14 cellular contexts compared by ENCODE assay signal in genomic region chr7:50832744-50833143, GRCh38. TPM values are rescaled to one million over a fixed set of nuclear protein-coding genes. Genes with fewer than 3 reads are reported as not detected.
A peak's percentile ranks its signal among the peaks of the same experiment; 100 is the strongest.
DNase-seq lines count a peak whose midpoint lies in the region; ATAC-seq, FAIRE-seq and TF ChIP-seq lines count a peak whose summit lies in the region.
"Had no signal": no experiment of that assay in that cellular context is flagged by ENCODE, and none has a peak within 500 bp of the region (broad histone marks: within the 10 kb centered on the region; RNA-seq: fewer than 3 reads in every experiment).

No MANE protein-coding gene starts in this region.

- no peak overlapping the region for H3K27ac ChIP-seq in DND-41 (ENCODE audit: low read length)
- no peak overlapping the region for H3K27ac ChIP-seq in IMR-90 (ENCODE audit: insufficient read depth, low read length)
- no peak overlapping the region for H3K27ac ChIP-seq in keratinocyte (ENCODE audit: control insufficient read depth, insufficient read depth, low read length)
- H3K27ac ChIP-seq in left ventricle myocardium inferior (replicated peaks) = no peak overlapping the region
- H3K27ac ChIP-seq: skin epidermis, stomach had no signal

- H3K4me1 ChIP-seq in DND-41 (ENCODE audit: insufficient read depth, low read length) (no peaks in the 10 kb centered on the region), IMR-90 (ENCODE audit: control insufficient read depth, insufficient read depth, low read length) (peaks cover 7% of the 10 kb centered on the region), keratinocyte (ENCODE audit: control insufficient read depth, extremely low read depth, insufficient read depth, low read length) (peaks cover 9% of the 10 kb centered on the region), left ventricle myocardium inferior (no peaks in the 10 kb centered on the region)
- H3K4me1 ChIP-seq: stomach had no signal

- DNase-seq in DND-41 (no peak), IMR-90 (peak; percentile 89), keratinocyte (ENCODE audit: low read depth, low spot score) (peak; percentile 13), left ventricle myocardium inferior (no peak), NCI-H146 treated with DMSO at 0.1 percent for 48 hours (lab: John Stamatoyannopoulos, UW; ENCODE audit: unreplicated experiment) (no peak)
- peak; percentile 60 to 72 for DNase-seq in activated T-cell treated with anti-CD3 and anti-CD28 coated beads, Interleukin-2, amount 50 U/mL, for 72 hours
- DNase-seq: DMS 273 treated with DMSO at 0.1 percent for 48 hours, NCI-H1092, stomach had no signal

- no TSS peak for BruUV-seq in IMR-90 (replicated peaks; lab: Mats Ljungman, UMichigan)

- H3K4me3 ChIP-seq in DND-41 (ENCODE audit: low read depth in 1 of 2, low read length in 2 of 2) = no peak overlapping the region
- no peak overlapping the region for H3K4me3 ChIP-seq in IMR-90 (ENCODE audit: insufficient read depth, low read depth, low read length)
- H3K4me3 ChIP-seq in keratinocyte (ENCODE audit: control insufficient read depth in 2 of 3, extremely low read depth in 1 of 3, insufficient read depth in 2 of 3, low read depth in 1 of 3, low read length in 3 of 3) = no peak overlapping the region
- no peak overlapping the region for H3K4me3 ChIP-seq in left ventricle myocardium inferior
- H3K4me3 ChIP-seq: skin epidermis, stomach had no signal

- no peak overlapping the region for H2BK20ac ChIP-seq in IMR-90 (ENCODE audit: low read depth, low read length)

- in situ Hi-C loops in IMR-90 (cut with MboI; ENCODE audit: low sequenced_read_pairs) = no loop called here

- H3K14ac ChIP-seq in IMR-90 (replicated peaks; ENCODE audit: low read depth, low read length) = no peak overlapping the region

- no peaks in the 10 kb centered on the region for H3K79me1 ChIP-seq in IMR-90 (ENCODE audit: low read depth in 1 of 2, low read length in 2 of 2)

- intact Hi-C loops in IMR-90 (cut with micrococcal nuclease) (no loop called here), left ventricle myocardium inferior (cut with micrococcal nuclease) (no loop called here)

- H2BK15ac ChIP-seq in IMR-90 (ENCODE audit: low read depth, low read length) = no peak overlapping the region

- peak overlapping the region; percentile 7 to 60 for H3K4me3 Mint-ChIP-seq in activated T-cell treated with anti-CD3 and anti-CD28 coated beads, Interleukin-2, amount 50 U/mL, for 72 hours
- H3K4me3 Mint-ChIP-seq: activated naive CD4-positive, alpha-beta T cell treated with anti-CD3 and anti-CD28 coated beads, Interleukin-2, amount 50 U/mL, for 24 hours had no signal

- no peak overlapping the region for H3K18ac ChIP-seq in IMR-90 (ENCODE audit: low read depth, low read length)

- no peak for TF ChIP-seq POLR2A in IMR-90 (IDR thresholded peaks at IDR 0.05; ENCODE audit: low read depth, low read length)

- peaks cover 10% of the 10 kb centered on the region for H3K9me1 ChIP-seq in IMR-90 (ENCODE audit: insufficient read depth, low read length)
- H3K9me1 ChIP-seq in keratinocyte (ENCODE audit: control insufficient read depth, extremely low read depth, insufficient read depth, low read length) = no peaks in the 10 kb centered on the region

- H2AK9ac ChIP-seq in IMR-90 (replicated peaks; ENCODE audit: low read depth, low read length, poor library complexity) = no peak overlapping the region

- H2AFZ ChIP-seq in DND-41 (ENCODE audit: low read depth, low read length) (no peak overlapping the region), IMR-90 (replicated peaks; ENCODE audit: low read length, poor library complexity) (no peak overlapping the region), keratinocyte (ENCODE audit: control insufficient read depth, low read length) (no peak overlapping the region)

- H3K36me3 Mint-ChIP-seq in activated T-cell treated with anti-CD3 and anti-CD28 coated beads, Interleukin-2, amount 50 U/mL, for 72 hours (ENCODE audit: insufficient read depth in 2 of 2) = peaks cover 0 to 3% of the 10 kb centered on the region in 2 donors
- H3K36me3 Mint-ChIP-seq: activated naive CD4-positive, alpha-beta T cell treated with anti-CD3 and anti-CD28 coated beads, Interleukin-2, amount 50 U/mL, for 24 hours had no signal

- no peak overlapping the region for H3K23ac ChIP-seq in IMR-90 (ENCODE audit: low read depth, low read length)

- dilution Hi-C loops in IMR-90 (cut with HindIII; ENCODE audit: low sequenced_read_pairs, unreplicated experiment) = no loop called here
- dilution Hi-C loops in keratinocyte (cut with MboI; ENCODE audit: extremely low pct_ligation_motif_present, low sequenced_read_pairs) = no loop called here

- H2AK5ac ChIP-seq in IMR-90 (ENCODE audit: low read depth, low read length) = no peak overlapping the region

- POLR2A ChIA-PET in IMR-90 (lab: Charles Lee; ENCODE audit: unreplicated experiment) = no interaction called here

- H3K56ac ChIP-seq in IMR-90 (ENCODE audit: extremely low read depth, insufficient read depth, low read length) = no peak overlapping the region

- no peak overlapping the region for H3K4ac ChIP-seq in IMR-90 (ENCODE audit: low read depth, low read length)

- H2BK5ac ChIP-seq in IMR-90 (ENCODE audit: low read depth, low read length, poor library complexity, severe bottlenecking) = no peak overlapping the region

- H3K4me2 ChIP-seq in DND-41 (ENCODE audit: insufficient read depth, low read length) (no peak overlapping the region), IMR-90 (ENCODE audit: low read depth, low read length) (peak overlapping the region; percentile 42; the same call in 1 of the 2 replicates), keratinocyte (ENCODE audit: control insufficient read depth, extremely low read depth, insufficient read depth, low read depth, low read length) (no peak overlapping the region)

- WGBS in IMR-90 (ENCODE audit: extremely low coverage in 2 of 2, insufficient read length in 1 of 2), 2 experiments = no CpG with 5 or more reads among the region's 3 CpGs

- TF ChIP-seq RAD21 in IMR-90 (IDR thresholded peaks at IDR 0.05; ENCODE audit: low read length) = no peak

- ATAC-seq in DND-41 (ENCODE audit: insufficient read depth, low read depth) (peak; percentile 35; the same call in 1 of the 3 replicates), IMR-90 (ENCODE audit: low read depth) (peak; percentile 90), GM18502 (IDR thresholded peaks at IDR 0.05; ENCODE audit: poor library complexity, unreplicated experiment) (no peak), HG03196 (IDR thresholded peaks at IDR 0.05; ENCODE audit: unreplicated experiment) (no peak)
- ATAC-seq in activated T-cell treated with anti-CD3 and anti-CD28 coated beads, Interleukin-2, amount 50 U/mL, for 72 hours (replicated peaks in 1 of 2) = peak; percentile 94 to 95

- H3K27me3 ChIP-seq in DND-41 (ENCODE audit: insufficient read depth, low read length, poor library complexity) (no peaks in the 10 kb centered on the region), IMR-90 (ENCODE audit: control insufficient read depth, insufficient read depth, low read length) (peaks cover 21% of the 10 kb centered on the region), keratinocyte (ENCODE audit: control insufficient read depth, extremely low read depth, insufficient read depth, low read length) (peaks cover 30% of the 10 kb centered on the region), left ventricle myocardium inferior (ENCODE audit: low read depth) (no peaks in the 10 kb centered on the region)
- H3K27me3 ChIP-seq: stomach had no signal

- peak overlapping the region; percentile 26 for H3K27ac Mint-ChIP-seq in activated T-cell treated with anti-CD3 and anti-CD28 coated beads, Interleukin-2, amount 50 U/mL, for 72 hours
- H3K27ac Mint-ChIP-seq: activated naive CD4-positive, alpha-beta T cell treated with anti-CD3 and anti-CD28 coated beads, Interleukin-2, amount 50 U/mL, for 24 hours had no signal

- TF ChIP-seq CTCF in DND-41 (IDR thresholded peaks at IDR 0.05; ENCODE audit: borderline replicate concordance, extremely low read depth, low read length, poor library complexity, severe bottlenecking) = no peak
- TF ChIP-seq CTCF in IMR-90 (conservative IDR thresholded peaks at IDR 0.05; ENCODE audit: low read depth, low read length) = no peak
- TF ChIP-seq CTCF in keratinocyte (optimal IDR thresholded peaks at IDR 0.05 in 1 of 3, IDR thresholded peaks at IDR 0.05 in 1 of 3, conservative IDR thresholded peaks at IDR 0.05 in 1 of 3; ENCODE audit: extremely low read depth in 1 of 3, insufficient read depth in 2 of 3, low read length in 3 of 3) = no peak
- TF ChIP-seq CTCF in left ventricle myocardium inferior (IDR thresholded peaks at IDR 0.05; ENCODE audit: borderline replicate concordance) = no peak

- peak; percentile 59 for FAIRE-seq in keratinocyte (lab: Jason Lieb, UNC)
- FAIRE-seq: GM18507 had no signal

- CTCF ChIA-PET in IMR-90 (lab: Yijun Ruan, JAX) = no interaction called here

- peaks cover 77% of the 10 kb centered on the region for H3K27me3 Mint-ChIP-seq in activated T-cell treated with anti-CD3 and anti-CD28 coated beads, Interleukin-2, amount 50 U/mL, for 72 hours (ENCODE audit: low read depth)

- H4K20me1 ChIP-seq in DND-41 (ENCODE audit: insufficient read depth, low read length) (no peaks in the 10 kb centered on the region), IMR-90 (ENCODE audit: insufficient read depth, low read length) (peaks cover 13% of the 10 kb centered on the region), keratinocyte (ENCODE audit: control insufficient read depth, extremely low read depth, insufficient read depth, low read length) (no peaks in the 10 kb centered on the region)

- peaks cover 0 to 3% of the 10 kb centered on the region in 2 donors for H3K9me3 Mint-ChIP-seq in activated T-cell treated with anti-CD3 and anti-CD28 coated beads, Interleukin-2, amount 50 U/mL, for 72 hours
- H3K9me3 Mint-ChIP-seq: activated naive CD4-positive, alpha-beta T cell treated with anti-CD3 and anti-CD28 coated beads, Interleukin-2, amount 50 U/mL, for 24 hours had no signal

- no peak overlapping the region for H4K8ac ChIP-seq in IMR-90 (ENCODE audit: low read depth in 2 of 2, low read length in 2 of 2)

- no peak overlapping the region for H4K91ac ChIP-seq in IMR-90 (ENCODE audit: insufficient read depth, low read depth, low read length)

- no peak overlapping the region for H4K5ac ChIP-seq in IMR-90 (ENCODE audit: low read depth, low read length)

- H3K79me2 ChIP-seq in DND-41 (ENCODE audit: insufficient read depth, low read length) (no peaks in the 10 kb centered on the region), keratinocyte (ENCODE audit: control insufficient read depth, insufficient read depth, low read length) (no peaks in the 10 kb centered on the region)

- H2BK120ac ChIP-seq in IMR-90 (ENCODE audit: low read depth, low read length) = no peak overlapping the region

- H3K4me1 Mint-ChIP-seq in activated T-cell treated with anti-CD3 and anti-CD28 coated beads, Interleukin-2, amount 50 U/mL, for 72 hours (ENCODE audit: low read depth) = peaks cover 32% of the 10 kb centered on the region
- H3K4me1 Mint-ChIP-seq: activated naive CD4-positive, alpha-beta T cell treated with anti-CD3 and anti-CD28 coated beads, Interleukin-2, amount 50 U/mL, for 24 hours had no signal

- H3K36me3 ChIP-seq in DND-41 (ENCODE audit: insufficient read depth, low read length) = no peaks in the 10 kb centered on the region
- H3K36me3 ChIP-seq in IMR-90 (ENCODE audit: control insufficient read depth, insufficient read depth, low read length) = no peaks in the 10 kb centered on the region
- no peaks in the 10 kb centered on the region for H3K36me3 ChIP-seq in keratinocyte (ENCODE audit: control insufficient read depth in 2 of 2, extremely low read depth in 1 of 2, insufficient read depth in 2 of 2, low read length in 2 of 2)
- no peaks in the 10 kb centered on the region for H3K36me3 ChIP-seq in left ventricle myocardium inferior
- H3K36me3 ChIP-seq: stomach had no signal

- H3K9me3 ChIP-seq in DND-41 (ENCODE audit: insufficient read depth, low read length, severe bottlenecking) = no peaks in the 10 kb centered on the region
- no peaks in the 10 kb centered on the region for H3K9me3 ChIP-seq in IMR-90 (ENCODE audit: control insufficient read depth, insufficient read depth, low read length)
- no peaks in the 10 kb centered on the region for H3K9me3 ChIP-seq in keratinocyte (ENCODE audit: control insufficient read depth, low read depth, low read length)
- H3K9me3 ChIP-seq in left ventricle myocardium inferior (replicated peaks) = no peaks in the 10 kb centered on the region
- H3K9me3 ChIP-seq: stomach had no signal

- H3K9ac ChIP-seq in DND-41 (ENCODE audit: low read depth, low read length) (no peak overlapping the region), IMR-90 (ENCODE audit: low read depth, low read length) (no peak overlapping the region), keratinocyte (ENCODE audit: control insufficient read depth, extremely low read depth, insufficient read depth, low read length) (no peak overlapping the region)

RNA-seq across cellular contexts. Expression of gene GRB10, which starts 50.0 kb away (rescaled TPM):
- 11.7 and 15.1 TPM in 2 replicates for total RNA-seq in IMR-90 (2012; rRNA removed)
- polyA plus RNA-seq in IMR-90 (2012; rRNA removed) = 5.1 and 6.3 TPM in 2 replicates
- 3.2 and 4.4 TPM in 2 replicates for polyA plus RNA-seq in IMR-90 (2012; cell fraction: cytosol; rRNA removed)
- polyA plus RNA-seq in IMR-90 (2012; cell fraction: nucleus; rRNA removed; ENCODE audit: low replicate concordance) = 9.7 and 18.9 TPM in 2 replicates
- total RNA-seq in activated T-cell treated with anti-CD3 and anti-CD28 coated beads, Interleukin-2, amount 50 U/mL, for 72 hours = 10 to 100 TPM; 18.4 to 21.0 TPM
- 3.8 to 5.6 TPM (median 4.4 TPM) in 3 replicates for polyA plus RNA-seq in keratinocyte
- 4.6 TPM for polyA plus RNA-seq in keratinocyte (2011; ENCODE audit: low read depth)
- 5.3 and 6.0 TPM in 2 replicates for polyA plus RNA-seq in keratinocyte (2011; cell fraction: cytosol; rRNA removed)
- 11.6 and 12.9 TPM in 2 replicates for polyA plus RNA-seq in keratinocyte (2011; cell fraction: nucleus; rRNA removed)
- polyA plus RNA-seq in keratinocyte (2012; ENCODE audit: low replicate concordance) = 7.2 and 7.9 TPM in 2 replicates
- 8.1 to 16.8 TPM (median 12.6 TPM) in 3 replicates for polyA minus RNA-seq in keratinocyte
- 12.3 TPM for polyA minus RNA-seq in keratinocyte (2011; cell fraction: cytosol; rRNA and poly(A)+ RNA removed)
- 13.7 and 27.1 TPM in 2 replicates for polyA minus RNA-seq in keratinocyte (2011; cell fraction: nucleus; rRNA and poly(A)+ RNA removed)
- 40.6 TPM for total RNA-seq in left ventricle myocardium inferior

Comparison
In these comparisons a context has a peak if more than half of its experiments do, and no peak if none do; other contexts are left out.
1. ATAC-seq: peak in DND-41 (single experiment), IMR-90 (single experiment) and activated T-cell treated with anti-CD3 and anti-CD28 coated beads, Interleukin-2, amount 50 U/mL, for 72 hours (2 of 2); none in GM18502 (single experiment) and HG03196 (single experiment).
2. DNase-seq: peak in IMR-90 (single experiment), activated T-cell treated with anti-CD3 and anti-CD28 coated beads, Interleukin-2, amount 50 U/mL, for 72 hours (2 of 2) and keratinocyte (single experiment); none in DND-41 (single experiment), left ventricle myocardium inferior (single experiment) and NCI-H146 treated with DMSO at 0.1 percent for 48 hours (single experiment).